ENCODE assay signal across 22 cellular contexts in genomic region chr18:73101977-73102376, GRCh38.
DNase-seq lines count a peak whose midpoint lies in the region; ATAC-seq and TF ChIP-seq lines count a peak whose summit lies in the region.
"Had no signal": no experiment of that assay in that cellular context is flagged by ENCODE, and none has a peak within 500 bp of the region (broad histone marks: within the 10 kb centered on the region; RNA-seq: fewer than 3 reads in every experiment).

No MANE protein-coding gene starts in this region.

- H3K4ac ChIP-seq in IMR-90 (ENCODE audit: low read depth, low read length) (no peak overlapping the region), trophoblast cell (ENCODE audit: low read depth, low read length) (no peak overlapping the region)

- H3K9me1 ChIP-seq in IMR-90 (ENCODE audit: insufficient read depth, low read length) = no peaks in the 10 kb centered on the region

- H3K14ac ChIP-seq in IMR-90 (replicated peaks; ENCODE audit: low read depth, low read length) (no peak overlapping the region), trophoblast cell (ENCODE audit: low read length) (no peak overlapping the region)

- no peak for TF ChIP-seq RAD21 in IMR-90 (IDR thresholded peaks at IDR 0.05; ENCODE audit: low read length)

- H4K91ac ChIP-seq in IMR-90 (ENCODE audit: insufficient read depth, low read depth, low read length) = no peak overlapping the region
- H4K91ac ChIP-seq in trophoblast cell (ENCODE audit: low read depth, low read length) = no peak overlapping the region

- no peak for TF ChIP-seq CTCF in IMR-90 (conservative IDR thresholded peaks at IDR 0.05; ENCODE audit: low read depth, low read length)
- no peak for TF ChIP-seq CTCF in uterus (IDR thresholded peaks at IDR 0.05)

- POLR2A ChIA-PET in IMR-90 (lab: Charles Lee; ENCODE audit: unreplicated experiment) = interaction anchor here (0.6 kb wide), 1 partner anchor 435 kb away, joined by 3 read pairs; no protein-coding TSS in a partner anchor

- WGBS in IMR-90 (ENCODE audit: extremely low coverage in 2 of 2, insufficient read length in 1 of 2), 2 experiments = no CpG with 5 or more reads among the region's 4 CpGs
- WGBS in trophoblast cell (ENCODE audit: extremely low coverage, insufficient coverage, insufficient read length) = no CpG with 5 or more reads among the region's 4 CpGs

- in situ Hi-C loops in IMR-90 (cut with MboI; ENCODE audit: low sequenced_read_pairs) = no loop called here

- H3K4me3 ChIP-seq in IMR-90 (ENCODE audit: insufficient read depth, low read depth, low read length) = no peak overlapping the region
- no peak overlapping the region for H3K4me3 ChIP-seq in adipocyte (ENCODE audit: low read length)
- H3K4me3 ChIP-seq in trophoblast cell (ENCODE audit: low read depth, low read length) = no peak overlapping the region
- no peak overlapping the region for H3K4me3 ChIP-seq in uterus
- H3K4me3 ChIP-seq: GM12878, GM23248, SJCRH30 had no signal

- H2BK5ac ChIP-seq in IMR-90 (ENCODE audit: low read depth, low read length, poor library complexity, severe bottlenecking) (no peak overlapping the region), trophoblast cell (ENCODE audit: low read depth, low read length, poor library complexity) (no peak overlapping the region)

- no peak overlapping the region for H3K56ac ChIP-seq in IMR-90 (ENCODE audit: extremely low read depth, insufficient read depth, low read length)

- DNase-seq in DMS53 treated with DMSO at 0.1 percent for 48 hours (lab: John Stamatoyannopoulos, UW; ENCODE audit: unreplicated experiment) (peak; percentile 88), IMR-90 (peak; percentile 8), adipocyte (ENCODE audit: low read depth) (peak; percentile 25), epithelial cell of prostate (ENCODE audit: low read depth, low spot score) (no peak), trophoblast cell (no peak), uterus (no peak)
- no peak for DNase-seq in stimulated activated CD4-positive, alpha-beta T cell treated with anti-CD3 and anti-CD28 coated beads, Interleukin-4, amount 100 ng/mL, for 4 hours
- DNase-seq: ACHN, AML-193, DND-41, GM23248, HCEC 1CT, Kasumi-1, NCI-H2081 treated with DMSO at 0.1 percent for 48 hours, NCI-H2227 treated with DMSO at 0.1 percent for 48 hours, NCI-H774, OCI-M1, SJCRH30, SW 1271 had no signal

- H3K4me1 ChIP-seq in IMR-90 (ENCODE audit: control insufficient read depth, insufficient read depth, low read length) (no peaks in the 10 kb centered on the region), adipocyte (ENCODE audit: control insufficient read depth, insufficient read depth, low read length) (no peaks in the 10 kb centered on the region), trophoblast cell (ENCODE audit: control insufficient read depth in 1 of 2, insufficient read depth in 2 of 2, low read length in 2 of 2) (no peaks in the 10 kb centered on the region), uterus (no peaks in the 10 kb centered on the region)
- H3K4me1 ChIP-seq: SJCRH30 had no signal

- H3K18ac ChIP-seq in IMR-90 (ENCODE audit: low read depth, low read length) (no peak overlapping the region), trophoblast cell (ENCODE audit: low read length) (no peak overlapping the region)

- no peaks in the 10 kb centered on the region for H3K79me2 ChIP-seq in trophoblast cell (ENCODE audit: control insufficient read depth, insufficient read depth, low read length, poor library complexity)

- dilution Hi-C loops in IMR-90 (cut with HindIII; ENCODE audit: low sequenced_read_pairs, unreplicated experiment) = no loop called here

- intact Hi-C loops in IMR-90 (cut with micrococcal nuclease) (no loop called here), uterus (cut with DNase I; ENCODE audit: low total_unique reads) (no loop called here)

- no peak overlapping the region for H2BK120ac ChIP-seq in IMR-90 (ENCODE audit: low read depth, low read length)
- no peak overlapping the region for H2BK120ac ChIP-seq in trophoblast cell (ENCODE audit: insufficient read depth, low read length, poor library complexity)

- H3K23ac ChIP-seq in IMR-90 (ENCODE audit: low read depth, low read length) (no peak overlapping the region), trophoblast cell (ENCODE audit: low read length) (no peak overlapping the region)

- H4K8ac ChIP-seq in IMR-90 (ENCODE audit: low read depth in 2 of 2, low read length in 2 of 2) = no peak overlapping the region
- H4K8ac ChIP-seq in trophoblast cell (ENCODE audit: low read depth, low read length) = no peak overlapping the region

- H4K12ac ChIP-seq in trophoblast cell (ENCODE audit: low read depth, low read length) = no peak overlapping the region

- H3K9ac ChIP-seq in IMR-90 (ENCODE audit: low read depth, low read length) (no peak overlapping the region), adipocyte (ENCODE audit: low read length) (no peak overlapping the region), trophoblast cell (ENCODE audit: low read length) (no peak overlapping the region)
- H3K9ac ChIP-seq: GM23248 had no signal

- H4K20me1 ChIP-seq in IMR-90 (ENCODE audit: insufficient read depth, low read length) = no peaks in the 10 kb centered on the region

- H3K9me3 ChIP-seq in IMR-90 (ENCODE audit: control insufficient read depth, insufficient read depth, low read length) (peaks cover 2% of the 10 kb centered on the region; the same call in 1 of the 2 replicates), adipocyte (ENCODE audit: control insufficient read depth, low read length) (peaks cover 7% of the 10 kb centered on the region), trophoblast cell (ENCODE audit: insufficient read depth, low read depth, low read length) (no peaks in the 10 kb centered on the region), uterus (no peaks in the 10 kb centered on the region)
- H3K9me3 ChIP-seq: SJCRH30 had no signal

- H2BK12ac ChIP-seq in trophoblast cell (ENCODE audit: low read length) = no peak overlapping the region

- no peak overlapping the region for H2BK15ac ChIP-seq in IMR-90 (ENCODE audit: low read depth, low read length)

- TF ChIP-seq POLR2A in IMR-90 (IDR thresholded peaks at IDR 0.05; ENCODE audit: low read depth, low read length) = no peak
- no peak for TF ChIP-seq POLR2A in uterus (IDR thresholded peaks at IDR 0.05)

- H2AK5ac ChIP-seq in IMR-90 (ENCODE audit: low read depth, low read length) = no peak overlapping the region
- H2AK5ac ChIP-seq in trophoblast cell (ENCODE audit: low read length) = no peak overlapping the region

- CTCF ChIA-PET in IMR-90 (lab: Yijun Ruan, JAX) = interaction anchor here (0.5 kb wide), 1 partner anchor 13 kb away, joined by 8 read pairs; no protein-coding TSS in a partner anchor

- no TSS peak for BruUV-seq in IMR-90 (replicated peaks; lab: Mats Ljungman, UMichigan)

- H4K5ac ChIP-seq in IMR-90 (ENCODE audit: low read depth, low read length) = no peak overlapping the region

- ATAC-seq in IMR-90 (ENCODE audit: low read depth) (no peak), HG02870 (IDR thresholded peaks at IDR 0.05; ENCODE audit: unreplicated experiment) (no peak)
- ATAC-seq: GM12878 had no signal

- H3K27ac ChIP-seq in IMR-90 (ENCODE audit: insufficient read depth, low read length) = no peak overlapping the region
- peak overlapping the region; percentile 17 for H3K27ac ChIP-seq in epithelial cell of prostate
- H3K27ac ChIP-seq in trophoblast cell (ENCODE audit: low read depth, low read length) = no peak overlapping the region
- no peak overlapping the region for H3K27ac ChIP-seq in uterus
- H3K27ac ChIP-seq: C4-2B, GM23248, SJCRH30 had no signal

- H3K27me3 ChIP-seq in IMR-90 (ENCODE audit: control insufficient read depth, insufficient read depth, low read length) = no peaks in the 10 kb centered on the region
- H3K27me3 ChIP-seq in adipocyte (replicated peaks; ENCODE audit: control insufficient read depth, insufficient read depth, low read length) = no peaks in the 10 kb centered on the region
- H3K27me3 ChIP-seq in trophoblast cell (ENCODE audit: insufficient read depth, low read length) = no peaks in the 10 kb centered on the region
- no peaks in the 10 kb centered on the region for H3K27me3 ChIP-seq in uterus
- H3K27me3 ChIP-seq: SJCRH30 had no signal

- H2AFZ ChIP-seq in IMR-90 (replicated peaks; ENCODE audit: low read length, poor library complexity) (no peak overlapping the region), trophoblast cell (ENCODE audit: insufficient read depth, low read length, poor library complexity) (no peak overlapping the region)
- H2AFZ ChIP-seq: GM23248 had no signal

- H3K79me1 ChIP-seq in IMR-90 (ENCODE audit: low read depth in 1 of 2, low read length in 2 of 2) (no peaks in the 10 kb centered on the region), trophoblast cell (ENCODE audit: low read length) (no peaks in the 10 kb centered on the region)

- no peak overlapping the region for H2AK9ac ChIP-seq in IMR-90 (replicated peaks; ENCODE audit: low read depth, low read length, poor library complexity)

- H2BK20ac ChIP-seq in IMR-90 (ENCODE audit: low read depth, low read length) = no peak overlapping the region

- H3K4me2 ChIP-seq in IMR-90 (ENCODE audit: low read depth, low read length) (no peak overlapping the region), trophoblast cell (ENCODE audit: low read length) (no peak overlapping the region)

- no peaks in the 10 kb centered on the region for H3K36me3 ChIP-seq in IMR-90 (ENCODE audit: control insufficient read depth, insufficient read depth, low read length)
- H3K36me3 ChIP-seq in adipocyte (ENCODE audit: control insufficient read depth, insufficient read depth, low read length, severe bottlenecking) = no peaks in the 10 kb centered on the region
- no peaks in the 10 kb centered on the region for H3K36me3 ChIP-seq in trophoblast cell (ENCODE audit: control insufficient read depth in 1 of 2, insufficient read depth in 2 of 2, low read length in 2 of 2)
- H3K36me3 ChIP-seq in uterus = no peaks in the 10 kb centered on the region
- H3K36me3 ChIP-seq: SJCRH30 had no signal

TF ChIP-seq in IMR-90, 13 proteins besides CTCF, POLR2A, EP300 and RAD21 (continues in another document):
- no peak for TF ChIP-seq SMC3 (IDR thresholded peaks at IDR 0.05; ENCODE audit: low read depth, low read length)
- no peak for TF ChIP-seq NFE2L2 (IDR thresholded peaks at IDR 0.05; ENCODE audit: low read depth, low read length)
- no peak for TF ChIP-seq RCOR1 (IDR thresholded peaks at IDR 0.05; ENCODE audit: insufficient replicate concordance, low read length)
- TF ChIP-seq USF2 (IDR thresholded peaks at IDR 0.05; ENCODE audit: low read depth, low read length) = no peak
- TF ChIP-seq CEBPB (IDR thresholded peaks at IDR 0.05; ENCODE audit: low read depth, low read length) = no peak
- TF ChIP-seq BHLHE40 (IDR thresholded peaks at IDR 0.05; ENCODE audit: low read depth, low read length) = no peak
- TF ChIP-seq FOS (IDR thresholded peaks at IDR 0.05; ENCODE audit: low read depth, low read length) = no peak
- no peak for TF ChIP-seq RFX5 (IDR thresholded peaks at IDR 0.05; ENCODE audit: low read depth, low read length)

Comparison
In these comparisons a context has a peak if more than half of its experiments do, and no peak if none do; other contexts are left out.
1. DNase-seq: peak in DMS53 treated with DMSO at 0.1 percent for 48 hours (single experiment), IMR-90 (single experiment) and adipocyte (single experiment); none in epithelial cell of prostate (single experiment), stimulated activated CD4-positive, alpha-beta T cell treated with anti-CD3 and anti-CD28 coated beads, Interleukin-4, amount 100 ng/mL, for 4 hours (0 of 2), trophoblast cell (0 of 2) and uterus (0 of 2).